ENCODE assay signal across 23 cellular contexts in genomic region chr9:82673201-82673600, GRCh38.
"Had no signal": no experiment of that assay in that cellular context is flagged by ENCODE, and none has a peak within 500 bp of the region (broad histone marks: within the 10 kb centered on the region; RNA-seq: fewer than 3 reads in every experiment).

No MANE protein-coding gene starts in this region.

- H3K27me3 ChIP-seq: dorsolateral prefrontal cortex, esophagus squamous epithelium, gastroesophageal sphincter, heart left ventricle, hepatocyte, left lung had no signal

- H3K9me3 ChIP-seq: esophagus squamous epithelium, gastroesophageal sphincter, heart left ventricle, left lung, lower lobe of right lung had no signal

- H3K36me3 ChIP-seq: esophagus squamous epithelium, gastroesophageal sphincter, heart left ventricle, left lung, lower lobe of right lung had no signal

- FAIRE-seq: endothelial cell of umbilical vein had no signal

- DNase-seq: dermis blood vessel endothelial cell; dorsolateral prefrontal cortex; effector CD4-positive, alpha-beta T cell; effector memory CD4-positive, alpha-beta T cell; erythroblast; esophagus squamous epithelium; heart left ventricle; hypothalamus; immature natural killer cell; islet precursor cell; kidney; kidney glomerular epithelial cell; left lung; left ventricle myocardium superior; lower lobe of right lung; mesendoderm; midbrain had no signal

- H3K4me3 ChIP-seq: coronary artery, dorsolateral prefrontal cortex, esophagus squamous epithelium, gastroesophageal sphincter, heart left ventricle, hepatocyte, left lung, lower lobe of right lung had no signal

- H2AFZ ChIP-seq: hepatocyte had no signal

- ATAC-seq: esophagus mucosa, gastroesophageal sphincter, heart left ventricle, left lung, left ventricle myocardium superior, lower lobe of right lung had no signal

- H3K27ac ChIP-seq: coronary artery, dorsolateral prefrontal cortex, epithelial cell of prostate, esophagus squamous epithelium, gastroesophageal sphincter, heart left ventricle, hepatocyte, left lung, lower lobe of right lung had no signal

- H3K79me2 ChIP-seq: hepatocyte had no signal

- H3K4me2 ChIP-seq: hepatocyte had no signal
